ENCODE assay signal across 12 cellular contexts in the genomic region with DNA sequence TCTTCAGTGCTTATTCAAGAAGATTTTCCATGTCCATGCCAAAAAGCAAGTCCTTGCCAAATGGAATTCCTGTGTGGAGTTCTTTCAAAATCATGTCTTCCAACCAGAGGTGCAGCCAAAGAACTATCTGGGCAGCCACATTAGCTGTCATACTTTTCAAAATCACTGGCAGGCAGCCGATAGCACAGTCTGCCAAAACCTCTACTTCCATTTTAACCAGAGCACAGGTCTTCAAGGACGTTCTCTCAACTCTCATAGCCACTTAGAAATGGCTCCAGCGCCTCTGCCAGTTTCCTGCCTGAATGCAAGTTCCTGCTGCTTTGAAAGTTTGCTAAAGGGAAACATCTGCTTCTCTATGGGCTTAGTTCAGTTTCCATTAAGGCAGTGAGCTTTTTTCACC.
DNase-seq lines count a peak whose midpoint lies in the region; ATAC-seq and TF ChIP-seq lines count a peak whose summit lies in the region.
"Had no signal": no experiment of that assay in that cellular context is flagged by ENCODE, and none has a peak within 500 bp of the region (broad histone marks: within the 10 kb centered on the region; RNA-seq: fewer than 3 reads in every experiment).

No MANE protein-coding gene starts in this region.

- H3K27me3 ChIP-seq in adipocyte (replicated peaks; ENCODE audit: control insufficient read depth, insufficient read depth, low read length) (no peaks in the 10 kb centered on the region), prostate gland (replicated peaks; ENCODE audit: insufficient read depth) (no peaks in the 10 kb centered on the region)
- H3K27me3 ChIP-seq: neutrophil had no signal

- H3K36me3 ChIP-seq in adipocyte (ENCODE audit: control insufficient read depth, insufficient read depth, low read length, severe bottlenecking) (no peaks in the 10 kb centered on the region), prostate gland (no peaks in the 10 kb centered on the region)
- H3K36me3 ChIP-seq: neutrophil, WERI-Rb-1 had no signal

- H3K27ac ChIP-seq in prostate gland, result no peak overlapping the region
- H3K27ac ChIP-seq: neutrophil, WERI-Rb-1 had no signal

- WGBS in prostate gland, result 18% methylated on average over 3 of the region's 3 CpGs

- intact Hi-C loops in cardiac septum (cut with DNase I) (no loop called here), prostate gland (cut with DNase I) (no loop called here)

- no peaks in the 10 kb centered on the region for H3K9me3 ChIP-seq in adipocyte (ENCODE audit: control insufficient read depth, low read length)
- no peaks in the 10 kb centered on the region for H3K9me3 ChIP-seq in prostate gland
- H3K9me3 ChIP-seq: neutrophil had no signal

- no peak for TF ChIP-seq CTCF in prostate gland (IDR thresholded peaks at IDR 0.05)

- no peak for ATAC-seq in GM21381 (IDR thresholded peaks at IDR 0.05; ENCODE audit: unreplicated experiment)
- ATAC-seq in HG03571 (IDR thresholded peaks at IDR 0.05; ENCODE audit: unreplicated experiment), result no peak
- ATAC-seq: activated naive CD4-positive, alpha-beta T cell treated with anti-CD3 and anti-CD28 coated beads, Interleukin-2, amount 50 U/mL, for 72 hours had no signal

- H3K9ac ChIP-seq in adipocyte (ENCODE audit: low read length), result peak overlapping the region; percentile 51

- TF ChIP-seq POLR2A in prostate gland (IDR thresholded peaks at IDR 0.05), result no peak

- H3K4me3 ChIP-seq in adipocyte (ENCODE audit: low read length) (peak overlapping the region; percentile 46), prostate gland (no peak overlapping the region)

- H3K4me1 ChIP-seq in adipocyte (ENCODE audit: control insufficient read depth, insufficient read depth, low read length), result peaks cover 16% of the 10 kb centered on the region
- H3K4me1 ChIP-seq in prostate gland (replicated peaks), result no peaks in the 10 kb centered on the region

- in situ Hi-C loops in G401 (cut with HindIII; ENCODE audit: low sequenced_read_pairs), result no loop called here

- DNase-seq in G401 (ENCODE audit: low spot score), result peak; percentile 25
- DNase-seq in adipocyte (ENCODE audit: low read depth), result peak; percentile 65
- peak; percentile 82 for DNase-seq in cardiac septum (ENCODE audit: low spot score)
- DNase-seq in prostate gland (ENCODE audit: low spot score), result peak; percentile 25
- no peak for DNase-seq in NCI-H2081 (lab: John Stamatoyannopoulos, UW)
- no peak for DNase-seq in NCI-H1092 (lab: John Stamatoyannopoulos, UW)
- DNase-seq: Calu3, WERI-Rb-1 had no signal

Comparison
In these comparisons a context has a peak if more than half of its experiments do, and no peak if none do; other contexts are left out.
1. DNase-seq: peak in G401 (single experiment), adipocyte (single experiment), cardiac septum (single experiment) and prostate gland (single experiment); none in NCI-H2081 (0 of 2) and NCI-H1092 (single experiment).